ENCODE assay signal across 1 cellular context in genomic region chr22:18065256-18065655, GRCh38.
TF ChIP-seq lines count a peak whose summit lies in the region.

No MANE protein-coding gene starts in this region.

TF ChIP-seq in H1, 55 proteins besides CTCF, POLR2A, EP300 and RAD21:
- TF ChIP-seq POLR2AphosphoS5 (IDR thresholded peaks at IDR 0.05; ENCODE audit: low read depth, low read length) = no peak
- peak; percentile 63 for TF ChIP-seq BACH1 (IDR thresholded peaks at IDR 0.05; ENCODE audit: low read length)
